ENCODE assay signal across 9 cellular contexts in genomic region chr6:139373154-139373927, GRCh38. TPM values are rescaled to one million over a fixed set of nuclear protein-coding genes. Genes with fewer than 3 reads are reported as not detected.
DNase-seq lines count a peak whose midpoint lies in the region; ATAC-seq, FAIRE-seq and TF ChIP-seq lines count a peak whose summit lies in the region.
"Had no signal": no experiment of that assay in that cellular context is flagged by ENCODE, and none has a peak within 500 bp of the region (broad histone marks: within the 10 kb centered on the region; RNA-seq: fewer than 3 reads in every experiment).

No MANE protein-coding gene starts in this region.

- H3K9ac ChIP-seq in BLaER1 = peak overlapping the region; percentile 92

- H3K36me3 ChIP-seq in BLaER1 (peaks cover 7% of the 10 kb centered on the region; the same call in 1 of the 2 replicates), pancreas (no peaks in the 10 kb centered on the region), tibial artery (peaks cover 11 to 25% (median 17%) of the 10 kb centered on the region in 3 donors)

- peak overlapping the region; percentile 98 for H3K27ac ChIP-seq in BLaER1
- H3K27ac ChIP-seq in RWPE1 = peak overlapping the region; percentile 99
- H3K27ac ChIP-seq in pancreas = peak overlapping the region; percentile 96 to 99 (median 98)
- peak overlapping the region; percentile 89 to 95 for H3K27ac ChIP-seq in tibial artery

- TF ChIP-seq CTCF in RWPE1 (conservative IDR thresholded peaks at IDR 0.05; ENCODE audit: low read depth) (peak; percentile 71), pancreas (IDR thresholded peaks at IDR 0.05) (peak in 2 of 4 donors; percentile 19 to 20), tibial artery (IDR thresholded peaks at IDR 0.05) (peak; percentile 17 to 37)

- CTCF ChIA-PET in RWPE1 (lab: Yijun Ruan, JAX) = interaction anchor here (0.5 to 1.2 kb wide), 9 partner anchors 17 to 505 kb away, joined by 3 to 7 read pairs (median 3); no protein-coding TSS in a partner anchor

- H3K9me3 ChIP-seq in BLaER1 = no peaks in the 10 kb centered on the region
- H3K9me3 ChIP-seq in pancreas = no peaks in the 10 kb centered on the region
- no peaks in the 10 kb centered on the region for H3K9me3 ChIP-seq in tibial artery

- peaks cover 34% of the 10 kb centered on the region for H4K20me1 ChIP-seq in BLaER1

- DNase-seq in RWPE1 (ENCODE audit: low spot score) = peak; percentile 30
- DNase-seq in activated naive CD4-positive, alpha-beta T cell treated with Interleukin-2 at 50 U/mL for 16 hours = peak; percentile 77
- peak; percentile 78 for DNase-seq in globus pallidus (ENCODE audit: low spot score)
- peak; percentile 49 to 88 (median 74) for DNase-seq in pancreas
- peak; percentile 59 to 81 for DNase-seq in tibial artery

- 0% methylated on average over 52 to 57 of the region's 57 CpGs for WGBS in pancreas, 2 donors

- H3K4me1 ChIP-seq in BLaER1 (peaks cover 49% of the 10 kb centered on the region), pancreas (peaks cover 4 to 27% (median 27%) of the 10 kb centered on the region in 3 donors), tibial artery (peaks cover 0 to 35% (median 27%) of the 10 kb centered on the region in 4 donors)

- peak; percentile 25 for TF ChIP-seq POLR2A in GM19099 (IDR thresholded peaks at IDR 0.05; ENCODE audit: extremely low read depth, insufficient read length, low read depth)

- no peak for FAIRE-seq in pancreas (lab: Jason Lieb, UNC)
- FAIRE-seq: TTC549 had no signal

- H3K4me3 ChIP-seq in BLaER1 (peak overlapping the region; percentile 82), pancreas (peak overlapping the region; percentile 74 to 93 (median 88)), tibial artery (peak overlapping the region; percentile 74 to 89)

- peak overlapping the region; percentile 85 for H3K4me2 ChIP-seq in BLaER1

- intact Hi-C loops in pancreas (cut with DNase I) (loop anchor here in 2 of 3 donors (5.0 to 10.0 kb wide), 5 partner anchors 211 to 1541 kb away; no protein-coding TSS in a partner anchor), tibial artery (cut with DNase I; ENCODE audit: low total_unique reads) (loop anchor here (2.0 to 10.0 kb wide), 4 partner anchors 161 to 1067 kb away; no protein-coding TSS in a partner anchor)

- POLR2A ChIA-PET in RWPE1 (lab: Yijun Ruan, JAX; ENCODE audit: low non-redundant PET) = no interaction called here

- peak; percentile 19 for ATAC-seq in HG03469 (IDR thresholded peaks at IDR 0.05; ENCODE audit: unreplicated experiment)
- ATAC-seq in pancreas = peak; percentile 2 to 8 (median 4)

- H3K27me3 ChIP-seq in BLaER1 (no peaks in the 10 kb centered on the region), pancreas (no peaks in the 10 kb centered on the region), tibial artery (no peaks in the 10 kb centered on the region)

RNA-seq across cellular contexts. Expression of gene CITED2, which starts 1.1 kb away (rescaled TPM):
- 10 to 100 TPM; 31.5 to 75.1 (median 48.5) TPM for total RNA-seq in pancreas
- polyA plus RNA-seq in pancreas = 10 to 100 TPM in 1 of 2 donors, 1 to 10 TPM in 1; 8.0 to 19.4 TPM

Comparison
In these comparisons a context has a peak if more than half of its experiments do, and no peak if none do; other contexts are left out.
1. Peak in every context shown above with its lines: DNase-seq, ATAC-seq, H3K4me3 ChIP-seq and H3K27ac ChIP-seq.